26 cellular contexts compared by ENCODE assay signal in the genomic region with DNA sequence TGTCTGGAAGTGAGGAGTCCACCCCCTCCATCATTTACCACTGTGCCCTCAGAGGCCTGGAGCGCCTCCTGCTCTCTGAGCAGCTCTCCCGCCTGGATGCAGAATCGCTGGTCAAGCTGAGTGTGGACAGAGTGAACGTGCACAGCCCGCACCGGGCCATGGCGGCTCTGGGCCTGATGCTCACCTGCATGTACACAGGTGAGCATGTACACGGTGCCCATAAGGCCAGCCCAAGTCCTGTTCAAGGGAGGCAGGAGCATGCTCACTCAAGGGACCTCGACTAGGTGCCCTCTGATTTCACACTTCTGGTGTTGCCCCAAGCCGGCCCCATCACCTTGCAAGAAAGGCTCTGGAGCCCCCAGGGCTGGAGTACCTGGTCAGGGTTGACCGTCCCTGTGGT. TPM values are rescaled to one million over a fixed set of nuclear protein-coding genes. Genes with fewer than 3 reads are reported as not detected.
"Had no signal": no experiment of that assay in that cellular context is flagged by ENCODE, and none has a peak within 500 bp of the region (broad histone marks: within the 10 kb centered on the region; RNA-seq: fewer than 3 reads in every experiment).

No MANE protein-coding gene starts in this region.

- ATAC-seq: activated CD4-positive, alpha-beta T cell treated with anti-CD3 and anti-CD28 coated beads for 36 hours; activated naive CD4-positive, alpha-beta T cell treated with anti-CD3 and anti-CD28 coated beads, Interleukin-2, amount 50 U/mL, for 72 hours; activated T-cell treated with anti-CD3 and anti-CD28 coated beads, Interleukin-2, amount 50 U/mL, for 72 hours; gastroesophageal sphincter had no signal

- H3K4me1 Mint-ChIP-seq: activated CD4-positive, alpha-beta T cell treated with anti-CD3 and anti-CD28 coated beads, Interleukin-2, amount 10 ng/mL, durations not matched to agents 24 days and 14 days; activated naive CD4-positive, alpha-beta T cell treated with anti-CD3 and anti-CD28 coated beads, Interleukin-2, amount 10 ng/mL, durations not matched to agents 7 days and 5 days; activated naive CD8-positive, alpha-beta T cell treated with anti-CD3 and anti-CD28 coated beads, Interleukin-2, amount 10 ng/mL, durations not matched to agents 7 days and 5 days had no signal

- H3K27ac ChIP-seq: ascending aorta, brain microvascular endothelial cell, colonic mucosa, epithelial cell of prostate, esophagus squamous epithelium, gastroesophageal sphincter had no signal

- H3K36me3 ChIP-seq: colonic mucosa had no signal

- H3K4me3 ChIP-seq: ascending aorta, colonic mucosa, esophagus squamous epithelium, gastroesophageal sphincter had no signal

- DNase-seq: activated CD4-positive, alpha-beta memory T cell treated with anti-CD3 and anti-CD28 coated beads for 36 hours; activated CD4-positive, alpha-beta T cell treated with anti-CD3 and anti-CD28 coated beads for 36 hours; activated CD4-positive, alpha-beta T cell treated with anti-CD3 and anti-CD28 coated beads, Interleukin-2, amount 10 ng/mL, durations not matched to agents 24 days and 14 days; activated CD4-positive, CD25-positive, alpha-beta regulatory T cell; activated CD4-positive, CD25-positive, alpha-beta regulatory T cell treated with anti-CD3 and anti-CD28 coated beads, Interleukin-2, amount 50 U/mL, for 72 hours; activated CD8-positive, alpha-beta memory T cell treated with anti-CD3 and anti-CD28 coated beads for 24 hours; activated gamma-delta T cell; activated naive CD4-positive, alpha-beta T cell; activated naive CD4-positive, alpha-beta T cell treated with anti-CD3 and anti-CD28 coated beads, Interleukin-2, amount 10 ng/mL, durations not matched to agents 7 days and 5 days; activated naive CD8-positive, alpha-beta T cell treated with anti-CD3 and anti-CD28 coated beads, Interleukin-2, amount 10 ng/mL, durations not matched to agents 7 days and 5 days; activated T-cell treated with anti-CD3 and anti-CD28 coated beads, Interleukin-2, amount 50 U/mL, for 1 hour; activated T-cell treated with anti-CD3 and anti-CD28 coated beads, Interleukin-2, amount 50 U/mL, for 72 hours; brain microvascular endothelial cell; cerebellar nuclear complex; colonic mucosa; effector CD8-positive, alpha-beta T cell; esophagus squamous epithelium; foreskin melanocyte; T-helper 2 cell had no signal

- H3K27ac Mint-ChIP-seq: activated CD4-positive, alpha-beta memory T cell treated with anti-CD3 and anti-CD28 coated beads for 36 hours; activated CD4-positive, alpha-beta T cell treated with anti-CD3 and anti-CD28 coated beads for 36 hours; activated CD4-positive, alpha-beta T cell treated with anti-CD3 and anti-CD28 coated beads, Interleukin-2, amount 10 ng/mL, durations not matched to agents 24 days and 14 days; activated naive CD4-positive, alpha-beta T cell treated with anti-CD3 and anti-CD28 coated beads, Interleukin-2, amount 10 ng/mL, durations not matched to agents 7 days and 5 days; activated naive CD8-positive, alpha-beta T cell treated with anti-CD3 and anti-CD28 coated beads, Interleukin-2, amount 10 ng/mL, durations not matched to agents 7 days and 5 days; activated T-cell treated with anti-CD3 and anti-CD28 coated beads, Interleukin-2, amount 50 U/mL, for 72 hours had no signal

- H3K4me3 Mint-ChIP-seq: activated CD4-positive, alpha-beta memory T cell treated with anti-CD3 and anti-CD28 coated beads for 36 hours; activated CD4-positive, alpha-beta T cell treated with anti-CD3 and anti-CD28 coated beads for 36 hours; activated CD4-positive, alpha-beta T cell treated with anti-CD3 and anti-CD28 coated beads, Interleukin-2, amount 10 ng/mL, durations not matched to agents 24 days and 14 days; activated naive CD4-positive, alpha-beta T cell treated with anti-CD3 and anti-CD28 coated beads, Interleukin-2, amount 10 ng/mL, durations not matched to agents 7 days and 5 days; activated naive CD8-positive, alpha-beta T cell treated with anti-CD3 and anti-CD28 coated beads, Interleukin-2, amount 10 ng/mL, durations not matched to agents 7 days and 5 days; activated T-cell treated with anti-CD3 and anti-CD28 coated beads, Interleukin-2, amount 50 U/mL, for 72 hours had no signal

- H3K9me3 Mint-ChIP-seq: activated CD4-positive, alpha-beta memory T cell treated with anti-CD3 and anti-CD28 coated beads for 36 hours; activated CD4-positive, alpha-beta T cell treated with anti-CD3 and anti-CD28 coated beads, Interleukin-2, amount 10 ng/mL, durations not matched to agents 24 days and 14 days; activated naive CD4-positive, alpha-beta T cell treated with anti-CD3 and anti-CD28 coated beads, Interleukin-2, amount 10 ng/mL, durations not matched to agents 7 days and 5 days; activated naive CD4-positive, alpha-beta T cell treated with anti-CD3 and anti-CD28 coated beads, Interleukin-2, amount 50 U/mL, for 72 hours; activated naive CD8-positive, alpha-beta T cell treated with anti-CD3 and anti-CD28 coated beads, Interleukin-2, amount 10 ng/mL, durations not matched to agents 7 days and 5 days; activated T-cell treated with anti-CD3 and anti-CD28 coated beads, Interleukin-2, amount 50 U/mL, for 72 hours had no signal

- H3K4me1 ChIP-seq: ascending aorta, colonic mucosa, esophagus squamous epithelium had no signal

- FAIRE-seq: endometrium, endothelial cell of umbilical vein had no signal

- H3K9me3 ChIP-seq: ascending aorta, colonic mucosa, esophagus squamous epithelium, gastroesophageal sphincter had no signal

- H3K27me3 Mint-ChIP-seq: activated CD4-positive, alpha-beta memory T cell treated with anti-CD3 and anti-CD28 coated beads for 36 hours; activated CD4-positive, alpha-beta T cell treated with anti-CD3 and anti-CD28 coated beads for 36 hours; activated CD4-positive, alpha-beta T cell treated with anti-CD3 and anti-CD28 coated beads, Interleukin-2, amount 10 ng/mL, durations not matched to agents 24 days and 14 days; activated naive CD4-positive, alpha-beta T cell treated with anti-CD3 and anti-CD28 coated beads, Interleukin-2, amount 10 ng/mL, durations not matched to agents 7 days and 5 days; activated naive CD8-positive, alpha-beta T cell treated with anti-CD3 and anti-CD28 coated beads, Interleukin-2, amount 10 ng/mL, durations not matched to agents 7 days and 5 days had no signal

- H3K36me3 Mint-ChIP-seq: activated naive CD4-positive, alpha-beta T cell treated with anti-CD3 and anti-CD28 coated beads, Interleukin-2, amount 50 U/mL, for 72 hours had no signal

- H3K27me3 ChIP-seq: ascending aorta, brain microvascular endothelial cell, colonic mucosa, esophagus squamous epithelium, gastroesophageal sphincter had no signal

RNA-seq across cellular contexts. Expression of gene MSANTD1, which starts 13.4 kb away (rescaled TPM):
- total RNA-seq: ascending aorta had no signal
- polyA plus RNA-seq: fibroblast of lung had no signal
